Comparison of ENCODE assay signal across 26 cellular contexts in genomic region chr2:207844648-207845047, GRCh38.
"Had no signal": no experiment of that assay in that cellular context is flagged by ENCODE, and none has a peak within 500 bp of the region (broad histone marks: within the 10 kb centered on the region; RNA-seq: fewer than 3 reads in every experiment).

No MANE protein-coding gene starts in this region.

- ATAC-seq: activated CD8-positive, alpha-beta T cell treated with anti-CD3 and anti-CD28 coated beads, Interleukin-2, amount 10 ng/mL, durations not matched to agents 7 days and 5 days; effector memory CD8-positive, alpha-beta T cell; left ventricle myocardium superior; stimulated activated naive CD8-positive, alpha-beta T cell treated with anti-CD3 and anti-CD28 coated beads, Interleukin-15, amount 100 ng/mL, for 72 hours; T-cell had no signal

- FAIRE-seq: frontal cortex, TTC549, urothelium cell line had no signal

- H3K36me3 ChIP-seq: brain microvascular endothelial cell, esophagus muscularis mucosa, suprapubic skin, tibial nerve had no signal

- H3K27me3 ChIP-seq: brain microvascular endothelial cell, dorsolateral prefrontal cortex, esophagus muscularis mucosa, suprapubic skin, tibial nerve had no signal

- H3K27ac ChIP-seq: brain microvascular endothelial cell, dorsolateral prefrontal cortex, esophagus muscularis mucosa, suprapubic skin, tibial nerve had no signal

- DNase-seq: activated CD4-positive, alpha-beta T cell treated with anti-CD3 and anti-CD28 coated beads for 1 hour; activated CD4-positive, alpha-beta T cell treated with anti-CD3 and anti-CD28 coated beads, Interleukin-2, amount 50 U/mL, for 1 hour; activated CD8-positive, alpha-beta T cell treated with anti-CD3 and anti-CD28 coated beads, Interleukin-2, amount 10 ng/mL, durations not matched to agents 7 days and 5 days; activated gamma-delta T cell; activated naive CD4-positive, alpha-beta T cell treated with anti-CD3 and anti-CD28 coated beads, Interleukin-2, amount 50 U/mL, for 16 hours; aorta; brain microvascular endothelial cell; central memory CD4-positive, alpha-beta T cell; dorsolateral prefrontal cortex; effector memory CD8-positive, alpha-beta T cell; glutamatergic neuron; hippocampal formation; left ventricle myocardium superior; mucosa of descending colon; naive B cell; occipital lobe; posterior cingulate gyrus; stimulated activated CD4-positive, alpha-beta T cell treated with anti-CD3 and anti-CD28 coated beads, Interleukin-1b, Interleukin-23, amount 100 ng/mL, for 48 hours; stimulated activated naive CD8-positive, alpha-beta T cell treated with anti-CD3 and anti-CD28 coated beads, Interleukin-15, amount 100 ng/mL, for 72 hours; T-cell had no signal

- H3K9me3 ChIP-seq: esophagus muscularis mucosa, mucosa of descending colon, suprapubic skin, tibial nerve had no signal

- H3K4me3 ChIP-seq: dorsolateral prefrontal cortex, esophagus muscularis mucosa, mucosa of descending colon, suprapubic skin, tibial nerve had no signal
